In genomic region chr19:3336680-3337523, GRCh38 we compare ENCODE assay signal across 9 cellular contexts. TPM values are rescaled to one million over a fixed set of nuclear protein-coding genes. Genes with fewer than 3 reads are reported as not detected.
DNase-seq lines count a peak whose midpoint lies in the region; ATAC-seq and TF ChIP-seq lines count a peak whose summit lies in the region.
"Had no signal": no experiment of that assay in that cellular context is flagged by ENCODE, and none has a peak within 500 bp of the region (broad histone marks: within the 10 kb centered on the region; RNA-seq: fewer than 3 reads in every experiment).

No MANE protein-coding gene starts in this region.

- no peaks in the 10 kb centered on the region for H3K27me3 ChIP-seq in vagina

- ATAC-seq in HG02610 (IDR thresholded peaks at IDR 0.05; ENCODE audit: unreplicated experiment), result no peak

- no peaks in the 10 kb centered on the region for H3K36me3 ChIP-seq in vagina

- H3K4me1 ChIP-seq in vagina, result peaks cover 52% of the 10 kb centered on the region

- H3K4me3 ChIP-seq in vagina, result peak overlapping the region in 1 of 2 donors; percentile 19

- H3K9me3 ChIP-seq in vagina, result no peaks in the 10 kb centered on the region

- peak overlapping the region; percentile 96 for H3K27ac ChIP-seq in vagina

- DNase-seq in NCI-H1417 (lab: John Stamatoyannopoulos, UW) (peak in 2 of 3 experiments; percentile 26 to 59), NCI-H1417 treated with DMSO at 0.1 percent for 48 hours (lab: John Stamatoyannopoulos, UW) (no peak), cortex of kidney (lab: John Stamatoyannopoulos, UW) (peak; percentile 94), medulla oblongata (ENCODE audit: extremely low spot score) (peak; percentile 79), vagina (ENCODE audit: extremely low spot score in 2 of 2) (peak in 1 of 2 donors; percentile 94), NCI-H526 (lab: John Stamatoyannopoulos, UW) (no peak), NCI-H2227 treated with DMSO at 0.1 percent for 48 hours (lab: John Stamatoyannopoulos, UW) (no peak)
- DNase-seq: activated CD4-positive, alpha-beta T cell treated with anti-CD3 and anti-CD28 coated beads for 1 hour had no signal

- peak in 1 of 3 experiments; percentile 13 for TF ChIP-seq CTCF in vagina (IDR thresholded peaks at IDR 0.05)

- intact Hi-C loops in vagina (cut with DNase I), result loop anchor here (10.0 kb wide), 1 partner anchor 88 kb away; no protein-coding TSS in a partner anchor

- TF ChIP-seq POLR2A in vagina (IDR thresholded peaks at IDR 0.05), result peak in 1 of 2 donors; percentile 5

RNA-seq across cellular contexts. Expression of gene NFIC, which starts 29.5 kb away (rescaled TPM):
- 142 TPM for total RNA-seq in vagina

Comparison
In these comparisons a context has a peak if more than half of its experiments do, and no peak if none do; other contexts are left out.
1. DNase-seq: peak in NCI-H1417 (2 of 3), cortex of kidney (single experiment) and medulla oblongata (single experiment); none in NCI-H1417 treated with DMSO at 0.1 percent for 48 hours (single experiment), NCI-H526 (0 of 2) and NCI-H2227 treated with DMSO at 0.1 percent for 48 hours (single experiment).